In genomic region chr15:58260911-58261267, GRCh38 we compare ENCODE assay signal across 15 cellular contexts.
DNase-seq lines count a peak whose midpoint lies in the region; TF ChIP-seq lines count a peak whose summit lies in the region.
"Had no signal": no experiment of that assay in that cellular context is flagged by ENCODE, and none has a peak within 500 bp of the region (broad histone marks: within the 10 kb centered on the region; RNA-seq: fewer than 3 reads in every experiment).

No MANE protein-coding gene starts in this region.

- no peak overlapping the region for H3K4ac ChIP-seq in neuronal stem cell (ENCODE audit: low read length)

- H4K8ac ChIP-seq in neuronal stem cell (ENCODE audit: low read depth, low read length) = no peak overlapping the region

- no peak for TF ChIP-seq EP300 in esophagus muscularis mucosa (IDR thresholded peaks at IDR 0.05)

- H3K23ac ChIP-seq in neuronal stem cell (ENCODE audit: low read depth, low read length, poor library complexity) = no peak overlapping the region

- H2AFZ ChIP-seq in GM23248 (no peak overlapping the region), neuronal stem cell (ENCODE audit: low read length) (no peak overlapping the region)

- no peak overlapping the region for H3K4me2 ChIP-seq in GM23248 (ENCODE audit: unreplicated experiment)
- no peak overlapping the region for H3K4me2 ChIP-seq in neuronal stem cell (ENCODE audit: insufficient read depth, low read length, poor library complexity, severe bottlenecking)

- H3K14ac ChIP-seq in neuronal stem cell (ENCODE audit: low read length) = no peak overlapping the region

- intact Hi-C loops in esophagus muscularis mucosa (cut with DNase I) = no loop called here
- intact Hi-C loops in posterior cingulate gyrus (cut with DNase I) = no loop called here

- H3K79me1 ChIP-seq in neuronal stem cell (ENCODE audit: low read depth, low read length) = no peaks in the 10 kb centered on the region

- DNase-seq in GM23248 (peak; percentile 72), NCI-H2196 treated with DMSO at 0.1 percent for 48 hours (lab: John Stamatoyannopoulos, UW; ENCODE audit: unreplicated experiment) (peak; percentile 66), esophagus muscularis mucosa (ENCODE audit: extremely low spot score) (peak; percentile 88), neuronal stem cell (ENCODE audit: low spot score) (no peak), medulla oblongata (ENCODE audit: extremely low spot score) (no peak), posterior cingulate gyrus (no peak), DMS114 treated with DMSO at 0.1 percent for 48 hours (lab: John Stamatoyannopoulos, UW; ENCODE audit: unreplicated experiment) (no peak)
- DNase-seq in activated CD8-positive, alpha-beta memory T cell treated with anti-CD3 and anti-CD28 coated beads, Interleukin-2, amount 50 U/mL, for 4 hours = no peak
- DNase-seq: amniotic stem cell; Calu3; effector memory CD4-positive, alpha-beta T cell; immature natural killer cell; occipital lobe; stimulated activated CD4-positive, alpha-beta T cell treated with anti-CD3 and anti-CD28 coated beads, Interleukin-4, amount 100 ng/mL, for 4 hours; testis had no signal

- no peaks in the 10 kb centered on the region for H3K36me3 ChIP-seq in GM23248 (ENCODE audit: low read depth)
- H3K36me3 ChIP-seq in esophagus muscularis mucosa = no peaks in the 10 kb centered on the region
- H3K36me3 ChIP-seq in neuronal stem cell (replicated peaks in 1 of 2; ENCODE audit: control insufficient read depth in 2 of 2, insufficient read depth in 2 of 2, low read length in 2 of 2) = no peaks in the 10 kb centered on the region

- H3K18ac ChIP-seq in neuronal stem cell (ENCODE audit: low read length) = no peak overlapping the region

- no peaks in the 10 kb centered on the region for H3K9me3 ChIP-seq in GM23248 (ENCODE audit: low read depth)
- H3K9me3 ChIP-seq in esophagus muscularis mucosa = no peaks in the 10 kb centered on the region
- H3K9me3 ChIP-seq in neuronal stem cell (replicated peaks in 1 of 2; ENCODE audit: control insufficient read depth in 2 of 2, insufficient read depth in 1 of 2, low read depth in 1 of 2, low read length in 2 of 2) = no peaks in the 10 kb centered on the region
- H3K9me3 ChIP-seq: testis had no signal

- H3K4me3 ChIP-seq in GM23248 (no peak overlapping the region), esophagus muscularis mucosa (no peak overlapping the region), neuronal stem cell (ENCODE audit: low read length in 2 of 2) (no peak overlapping the region)
- H3K4me3 ChIP-seq: testis had no signal

- no peak overlapping the region for H3K9ac ChIP-seq in GM23248
- no peak overlapping the region for H3K9ac ChIP-seq in neuronal stem cell (ENCODE audit: low read depth, low read length, poor library complexity)

- H2BK5ac ChIP-seq in neuronal stem cell (ENCODE audit: low read length) = no peak overlapping the region

- H3F3A ChIP-seq in GM23248 (ENCODE audit: insufficient read depth) = peaks cover 5% of the 10 kb centered on the region; the same call in 1 of the 2 replicates

- H2BK12ac ChIP-seq in neuronal stem cell (ENCODE audit: low read length) = no peak overlapping the region

- TF ChIP-seq CTCF in esophagus muscularis mucosa (IDR thresholded peaks at IDR 0.05) = no peak

- WGBS in GM23248 (ENCODE audit: low coverage in 1 of 2, low lambda C conversion rate in 2 of 2, missing lambda C conversion rate in 2 of 2), 2 experiments = 41 to 62% methylated on average over 2 of the region's 2 CpGs
- WGBS in esophagus muscularis mucosa = 78% methylated on average over 2 of the region's 2 CpGs
- WGBS in neuronal stem cell (ENCODE audit: extremely low coverage in 2 of 2, insufficient read length in 2 of 2, insufficient replicate concordance in 1 of 2), 2 donors = no CpG with 5 or more reads among the region's 2 CpGs

- no peak overlapping the region for H2BK15ac ChIP-seq in neuronal stem cell (ENCODE audit: low read length)

- no peaks in the 10 kb centered on the region for H4K20me1 ChIP-seq in GM23248 (ENCODE audit: insufficient read depth)

- H3K27ac ChIP-seq in GM23248 (no peak overlapping the region), esophagus muscularis mucosa (replicated peaks in 1 of 4) (no peak overlapping the region), neuronal stem cell (replicated peaks; ENCODE audit: low read length) (no peak overlapping the region)
- H3K27ac ChIP-seq: testis had no signal

- in situ Hi-C loops in GM23248 (cut with MboI) = no loop called here

- H3K79me2 ChIP-seq in GM23248 (ENCODE audit: insufficient read depth) = no peaks in the 10 kb centered on the region

- no peak for TF ChIP-seq POLR2A in esophagus muscularis mucosa (IDR thresholded peaks at IDR 0.05; ENCODE audit: low read depth)

- no peak overlapping the region for H4K91ac ChIP-seq in neuronal stem cell (ENCODE audit: low read depth, low read length, poor library complexity)

- H3K4me1 ChIP-seq in GM23248 (ENCODE audit: insufficient read depth) (peaks cover 16% of the 10 kb centered on the region), esophagus muscularis mucosa (no peaks in the 10 kb centered on the region), neuronal stem cell (ENCODE audit: control insufficient read depth in 2 of 2, insufficient read depth in 1 of 2, low read depth in 1 of 2, low read length in 2 of 2) (peaks cover 3 to 4% of the 10 kb centered on the region in 2 donors)
- H3K4me1 ChIP-seq: testis had no signal

- no peak overlapping the region for H2BK120ac ChIP-seq in neuronal stem cell (ENCODE audit: low read depth, low read length)

- no peaks in the 10 kb centered on the region for H3K9me2 ChIP-seq in GM23248 (ENCODE audit: insufficient read depth)

- H2AK5ac ChIP-seq in neuronal stem cell (ENCODE audit: low read depth, low read length) = peak overlapping the region; percentile 38

- no peaks in the 10 kb centered on the region for H3K27me3 ChIP-seq in GM23248 (replicated peaks; ENCODE audit: insufficient read depth)
- no peaks in the 10 kb centered on the region for H3K27me3 ChIP-seq in esophagus muscularis mucosa
- H3K27me3 ChIP-seq in neuronal stem cell (ENCODE audit: control insufficient read depth in 3 of 3, insufficient read depth in 3 of 3, low read depth in 1 of 3, low read length in 3 of 3) = no peaks in the 10 kb centered on the region
- H3K27me3 ChIP-seq: testis had no signal

Comparison
In these comparisons a context has a peak if more than half of its experiments do, and no peak if none do; other contexts are left out.
1. DNase-seq: peak in GM23248 (single experiment), NCI-H2196 treated with DMSO at 0.1 percent for 48 hours (single experiment) and esophagus muscularis mucosa (single experiment); none in neuronal stem cell (single experiment), activated CD8-positive, alpha-beta memory T cell treated with anti-CD3 and anti-CD28 coated beads, Interleukin-2, amount 50 U/mL, for 4 hours (single experiment), medulla oblongata (single experiment), posterior cingulate gyrus (0 of 10) and DMS114 treated with DMSO at 0.1 percent for 48 hours (single experiment).